In genomic region chr11:2988361-2988762, GRCh38 we compare ENCODE assay signal across 9 cellular contexts. TPM values are rescaled to one million over a fixed set of nuclear protein-coding genes. Genes with fewer than 3 reads are reported as not detected.
DNase-seq lines count a peak whose midpoint lies in the region; ATAC-seq and TF ChIP-seq lines count a peak whose summit lies in the region.
"Had no signal": no experiment of that assay in that cellular context is flagged by ENCODE, and none has a peak within 500 bp of the region (broad histone marks: within the 10 kb centered on the region; RNA-seq: fewer than 3 reads in every experiment).

No MANE protein-coding gene starts in this region.

- H2AFZ ChIP-seq in parathyroid adenoma = no peak overlapping the region

- TF ChIP-seq CTCF in GM12865 (IDR thresholded peaks at IDR 0.05; ENCODE audit: insufficient read depth, low read depth, low read length, missing control alignments) = no peak
- TF ChIP-seq CTCF in Peyer's patch (IDR thresholded peaks at IDR 0.05) = no peak
- no peak for TF ChIP-seq CTCF in parathyroid adenoma (IDR thresholded peaks at IDR 0.05)

- H3K36me3 ChIP-seq in Peyer's patch (no peaks in the 10 kb centered on the region), parathyroid adenoma (ENCODE audit: control insufficient read depth, insufficient read depth, low read length) (no peaks in the 10 kb centered on the region)
- no peaks in the 10 kb centered on the region for H3K36me3 ChIP-seq in effector memory CD4-positive, alpha-beta T cell (ENCODE audit: control insufficient read depth, insufficient read depth, low read length)

- no peak for TF ChIP-seq POLR2A in Peyer's patch (IDR thresholded peaks at IDR 0.05)

- H3K4me3 ChIP-seq in GM12865 (ENCODE audit: low read depth, low read length) (peak overlapping the region; percentile 72), Peyer's patch (peak overlapping the region in 3 of 4 donors; percentile 21 to 98 (median 90)), parathyroid adenoma (ENCODE audit: low read depth, low read length) (peak overlapping the region; percentile 82)
- H3K4me3 ChIP-seq in effector memory CD4-positive, alpha-beta T cell (ENCODE audit: insufficient read depth, low read depth, low read length, poor library complexity, severe bottlenecking) = peak overlapping the region; percentile 83

- no peak overlapping the region for H3K9ac ChIP-seq in parathyroid adenoma

- ATAC-seq in GM19452 (IDR thresholded peaks at IDR 0.05; ENCODE audit: unreplicated experiment) (no peak), HG02970 (IDR thresholded peaks at IDR 0.05; ENCODE audit: low FRiP score, unreplicated experiment) (no peak)

- H3K9me3 ChIP-seq in Peyer's patch (no peaks in the 10 kb centered on the region), parathyroid adenoma (ENCODE audit: control insufficient read depth, low read length) (no peaks in the 10 kb centered on the region)
- no peaks in the 10 kb centered on the region for H3K9me3 ChIP-seq in effector memory CD4-positive, alpha-beta T cell (ENCODE audit: control insufficient read depth, low read length)

- H3K79me2 ChIP-seq in parathyroid adenoma = peaks cover 40% of the 10 kb centered on the region

- H3K27ac ChIP-seq in Peyer's patch (peak overlapping the region; percentile 98 to 99 (median 98)), parathyroid adenoma (peak overlapping the region; percentile 86)
- peak overlapping the region; percentile 81 for H3K27ac ChIP-seq in effector memory CD4-positive, alpha-beta T cell (ENCODE audit: insufficient read depth, low read length, poor library complexity, severe bottlenecking)

- DNase-seq in GM12865 (ENCODE audit: low read depth) (peak; percentile 15), Peyer's patch (no peak), NCI-H1694 (lab: John Stamatoyannopoulos, UW) (no peak), AG08396 (ENCODE audit: low spot score) (no peak)
- no peak for DNase-seq in effector memory CD4-positive, alpha-beta T cell
- DNase-seq: SHP77 had no signal

- peak overlapping the region; percentile 77 for H3K4me2 ChIP-seq in parathyroid adenoma (ENCODE audit: low read length)

- H3K4me1 ChIP-seq in Peyer's patch = peaks cover 3 to 46% (median 12%) of the 10 kb centered on the region in 4 donors
- peaks cover 21% of the 10 kb centered on the region for H3K4me1 ChIP-seq in effector memory CD4-positive, alpha-beta T cell (ENCODE audit: control insufficient read depth, insufficient read depth, low read length, poor library complexity, severe bottlenecking)
- peaks cover 13% of the 10 kb centered on the region for H3K4me1 ChIP-seq in parathyroid adenoma

- H3K27me3 ChIP-seq in Peyer's patch = no peaks in the 10 kb centered on the region
- no peaks in the 10 kb centered on the region for H3K27me3 ChIP-seq in effector memory CD4-positive, alpha-beta T cell (replicated peaks; ENCODE audit: control insufficient read depth, insufficient read depth, low read length, poor library complexity, severe bottlenecking)
- H3K27me3 ChIP-seq in parathyroid adenoma (ENCODE audit: control insufficient read depth, insufficient read depth, low read length) = no peaks in the 10 kb centered on the region

RNA-seq across cellular contexts. Expression of gene NAP1L4, which starts 3.8 kb away (rescaled TPM):
- 100 to 1,000 TPM in 3 of 4 donors, 10 to 100 TPM in 1; 87.6 to 177 (median 119) TPM for total RNA-seq in Peyer's patch

RNA-seq across cellular contexts. Expression of gene PHLDA2, which starts 59.1 kb away (rescaled TPM):
- 1 to 10 TPM in 3 of 4 donors, not detected in 1; 4.1 to 6.4 (median 4.9) TPM for total RNA-seq in Peyer's patch
